ENCODE assay signal across 8 cellular contexts in genomic region chr19:53468628-53469027, GRCh38. TPM values are rescaled to one million over a fixed set of nuclear protein-coding genes. Genes with fewer than 3 reads are reported as not detected.
A peak's percentile ranks its signal among the peaks of the same experiment; 100 is the strongest.
DNase-seq lines count a peak whose midpoint lies in the region; ATAC-seq and TF ChIP-seq lines count a peak whose summit lies in the region.
"Not testable (repeated sequence)": the region's sequence is repeated elsewhere in the genome, so short reads cannot be mapped to it uniquely, and the experiment has no call there.

No MANE protein-coding gene starts in this region.

- in situ Hi-C loops in astrocyte of the cerebellum (cut with HindIII; ENCODE audit: low sequenced_read_pairs): not testable (repeated sequence)

- H3K4me3 Mint-ChIP-seq in activated CD4-positive, alpha-beta T cell treated with anti-CD3 and anti-CD28 coated beads for 36 hours: peak overlapping the region; percentile 80

- H3K79me1 ChIP-seq in trophoblast cell (ENCODE audit: low read length): not testable (repeated sequence)

- H2AFZ ChIP-seq in fibroblast of lung (ENCODE audit: low read length); trophoblast cell (ENCODE audit: insufficient read depth, low read length, poor library complexity): not testable (repeated sequence)

- H3K4me3 ChIP-seq in DOHH2 (ENCODE audit: low read length) (peak overlapping the region; percentile 93), NB4 (ENCODE audit: low read depth, low read length) (peak overlapping the region; percentile 83), astrocyte of the cerebellum (ENCODE audit: low read depth, low read length) (peak overlapping the region; percentile 64), fibroblast of lung (replicated peaks in 1 of 4; ENCODE audit: control extremely low read depth in 1 of 4, insufficient read depth in 1 of 4, low read depth in 3 of 4, low read length in 4 of 4) (peak overlapping the region in 3 of 4 experiments; percentile 52 to 78 (median 77)), lower lobe of right lung (peak overlapping the region; percentile 62), tibial artery (peak overlapping the region; percentile 60 to 83)
- not testable (repeated sequence) for H3K4me3 ChIP-seq in trophoblast cell (ENCODE audit: low read depth, low read length)

- H3K27me3 Mint-ChIP-seq in activated CD4-positive, alpha-beta T cell treated with anti-CD3 and anti-CD28 coated beads for 36 hours: not testable (repeated sequence)

- CTCF ChIA-PET in activated CD4-positive, alpha-beta T cell treated with anti-CD3 and anti-CD28 coated beads for 36 hours (lab: Charles Lee): not testable (repeated sequence)

- H3K79me2 ChIP-seq in DOHH2 (ENCODE audit: control insufficient read depth, low read length); fibroblast of lung (ENCODE audit: control insufficient read depth, insufficient read depth, low read length); trophoblast cell (ENCODE audit: control insufficient read depth, insufficient read depth, low read length, poor library complexity): not testable (repeated sequence)

- peaks cover 44% of the 10 kb centered on the region for H3K36me3 Mint-ChIP-seq in activated CD4-positive, alpha-beta T cell treated with anti-CD3 and anti-CD28 coated beads for 36 hours (ENCODE audit: low read depth)

- H2BK12ac ChIP-seq in trophoblast cell (ENCODE audit: low read length): not testable (repeated sequence)

- not testable (repeated sequence) for H3K23ac ChIP-seq in trophoblast cell (ENCODE audit: low read length)

- DNase-seq in NB4 (ENCODE audit: low read depth); activated CD4-positive, alpha-beta T cell treated with anti-CD3 and anti-CD28 coated beads for 36 hours; astrocyte of the cerebellum (ENCODE audit: low read depth); fibroblast of lung (ENCODE audit: low read depth in 2 of 2); lower lobe of right lung; tibial artery: not testable (repeated sequence)
- DNase-seq in trophoblast cell: peak; percentile 6 to 16

- H3K9me3 ChIP-seq in DOHH2 (ENCODE audit: control insufficient read depth, insufficient read depth, low read length); fibroblast of lung (ENCODE audit: control insufficient read depth, insufficient read depth, low read depth, low read length); lower lobe of right lung; trophoblast cell (ENCODE audit: insufficient read depth, low read depth, low read length); tibial artery: not testable (repeated sequence)

- POLR2A ChIA-PET in activated CD4-positive, alpha-beta T cell treated with anti-CD3 and anti-CD28 coated beads for 36 hours (lab: Charles Lee): not testable (repeated sequence)

- not testable (repeated sequence) for H3K27me3 ChIP-seq in DOHH2 (ENCODE audit: control insufficient read depth, low read length); fibroblast of lung (ENCODE audit: control insufficient read depth, insufficient read depth, low read length); lower lobe of right lung (ENCODE audit: low read depth); trophoblast cell (ENCODE audit: insufficient read depth, low read length); tibial artery

- H2AK5ac ChIP-seq in trophoblast cell (ENCODE audit: low read length): not testable (repeated sequence)

- not testable (repeated sequence) for H4K8ac ChIP-seq in trophoblast cell (ENCODE audit: low read depth, low read length)

- not testable (repeated sequence) for H4K20me1 ChIP-seq in DOHH2 (ENCODE audit: control insufficient read depth, insufficient read depth, low read depth, low read length); fibroblast of lung (ENCODE audit: control insufficient read depth, extremely low read depth, insufficient read depth, low read length)

- H3K18ac ChIP-seq in trophoblast cell (ENCODE audit: low read length): not testable (repeated sequence)

- H3K14ac ChIP-seq in trophoblast cell (ENCODE audit: low read length): not testable (repeated sequence)

- not testable (repeated sequence) for H3F3A ChIP-seq in DOHH2 (ENCODE audit: control insufficient read depth, insufficient read depth)

- not testable (repeated sequence) for H3K27ac ChIP-seq in DOHH2 (ENCODE audit: low read depth, low read length); fibroblast of lung (ENCODE audit: insufficient read depth, low read length); lower lobe of right lung; tibial artery
- peak overlapping the region; percentile 85 for H3K27ac ChIP-seq in trophoblast cell (ENCODE audit: low read depth, low read length)

- not testable (repeated sequence) for H3K4me1 ChIP-seq in DOHH2 (ENCODE audit: control insufficient read depth, low read length); fibroblast of lung (ENCODE audit: control insufficient read depth, extremely low read depth, insufficient read depth, low read length); lower lobe of right lung; trophoblast cell (ENCODE audit: control insufficient read depth in 1 of 2, insufficient read depth in 2 of 2, low read length in 2 of 2)
- peaks cover 0 to 22% (median 6%) of the 10 kb centered on the region in 4 donors for H3K4me1 ChIP-seq in tibial artery

- intact Hi-C loops in activated CD4-positive, alpha-beta T cell treated with anti-CD3 and anti-CD28 coated beads for 36 hours (cut with DNase I, micrococcal nuclease): loop anchor here (5.0 kb wide), 2 partner anchors 54 to 546 kb away; partner anchors contain the start of gene ZNF888 (in 1 of the 2)
- intact Hi-C loops in lower lobe of right lung (cut with DNase I): not testable (repeated sequence)
- intact Hi-C loops in tibial artery (cut with DNase I; ENCODE audit: low total_unique reads): loop anchor here (10.0 kb wide), 1 partner anchor 46 kb away; no protein-coding TSS in a partner anchor

- no CpG with 5 or more reads among the region's 8 CpGs for WGBS in trophoblast cell (ENCODE audit: extremely low coverage, insufficient coverage, insufficient read length)

- H3K9me2 ChIP-seq in DOHH2 (replicated peaks; ENCODE audit: control insufficient read depth, low read length): not testable (repeated sequence)

- peak overlapping the region; percentile 32 for H4K91ac ChIP-seq in trophoblast cell (ENCODE audit: low read depth, low read length)

- not testable (repeated sequence) for ATAC-seq in activated CD4-positive, alpha-beta T cell treated with anti-CD3 and anti-CD28 coated beads for 36 hours; lower lobe of right lung

- not testable (repeated sequence) for H3K36me3 ChIP-seq in DOHH2 (ENCODE audit: control insufficient read depth, low read length); fibroblast of lung (ENCODE audit: control insufficient read depth, insufficient read depth, low read length); lower lobe of right lung; trophoblast cell (ENCODE audit: control insufficient read depth in 1 of 2, insufficient read depth in 2 of 2, low read length in 2 of 2)
- peaks cover 0 to 11% (median 8%) of the 10 kb centered on the region in 3 donors for H3K36me3 ChIP-seq in tibial artery

- H3K9me3 Mint-ChIP-seq in activated CD4-positive, alpha-beta T cell treated with anti-CD3 and anti-CD28 coated beads for 36 hours (ENCODE audit: low read depth): peaks cover 21% of the 10 kb centered on the region

- not testable (repeated sequence) for H4K12ac ChIP-seq in trophoblast cell (ENCODE audit: low read depth, low read length)

- H3K4me1 Mint-ChIP-seq in activated CD4-positive, alpha-beta T cell treated with anti-CD3 and anti-CD28 coated beads for 36 hours: peaks cover 20% of the 10 kb centered on the region

- H3K4me2 ChIP-seq in DOHH2 (ENCODE audit: low read length) (peak overlapping the region; percentile 75), fibroblast of lung (ENCODE audit: extremely low read depth, insufficient read depth, low read length) (peak overlapping the region; percentile 75), trophoblast cell (ENCODE audit: low read length) (peak overlapping the region; percentile 69)

- not testable (repeated sequence) for TF ChIP-seq CTCF in DOHH2 (IDR thresholded peaks at IDR 0.05; ENCODE audit: low read depth, low read length, poor library complexity, severe bottlenecking); NB4 (IDR thresholded peaks at IDR 0.05; ENCODE audit: low read depth, low read length); astrocyte of the cerebellum (IDR thresholded peaks at IDR 0.05; ENCODE audit: low read depth, low read length, missing control alignments); fibroblast of lung (conservative IDR thresholded peaks at IDR 0.05 in 1 of 2, IDR thresholded peaks at IDR 0.05 in 1 of 2; ENCODE audit: low read depth in 1 of 2, low read length in 2 of 2); lower lobe of right lung (IDR thresholded peaks at IDR 0.05); tibial artery (IDR thresholded peaks at IDR 0.05)

- H3K27ac Mint-ChIP-seq in activated CD4-positive, alpha-beta T cell treated with anti-CD3 and anti-CD28 coated beads for 36 hours: peak overlapping the region; percentile 47

- H2BK5ac ChIP-seq in trophoblast cell (ENCODE audit: low read depth, low read length, poor library complexity): not testable (repeated sequence)

- not testable (repeated sequence) for TF ChIP-seq POLR2A in NB4 (IDR thresholded peaks at IDR 0.05; ENCODE audit: extremely low read depth, insufficient read length)

- H3K9ac ChIP-seq in fibroblast of lung (ENCODE audit: insufficient read depth, low read length); trophoblast cell (ENCODE audit: low read length): not testable (repeated sequence)

- H3K4ac ChIP-seq in trophoblast cell (ENCODE audit: low read depth, low read length): not testable (repeated sequence)

- H2BK120ac ChIP-seq in trophoblast cell (ENCODE audit: insufficient read depth, low read length, poor library complexity): not testable (repeated sequence)

RNA-seq across cellular contexts. Expression of gene ZNF813, which starts 1.1 kb away (rescaled TPM):
- 1 to 10 TPM; 5.8 to 7.4 TPM for total RNA-seq in activated CD4-positive, alpha-beta T cell treated with anti-CD3 and anti-CD28 coated beads for 36 hours
- total RNA-seq in fibroblast of lung (3.6 and 3.9 TPM in 2 replicates), lower lobe of right lung (5.3 TPM)
- polyA plus RNA-seq in fibroblast of lung: 1.4 and 1.8 TPM in 2 replicates
- polyA plus RNA-seq in fibroblast of lung (2012): 1.5 and 1.6 TPM in 2 replicates
- polyA minus RNA-seq in fibroblast of lung (ENCODE audit: low replicate concordance): 0.04 and 0.24 TPM in 2 replicates
- 9.0 and 9.2 TPM in 2 replicates for polyA plus RNA-seq in trophoblast cell (2013)

RNA-seq across cellular contexts. Expression of gene ZNF761, which starts 36.8 kb away (rescaled TPM):
- total RNA-seq in activated CD4-positive, alpha-beta T cell treated with anti-CD3 and anti-CD28 coated beads for 36 hours: 10 to 100 TPM; 10.5 to 11.4 TPM
- 9.2 and 10.7 TPM in 2 replicates for total RNA-seq in fibroblast of lung
- polyA plus RNA-seq in fibroblast of lung: 7.6 and 11.5 TPM in 2 replicates
- polyA plus RNA-seq in fibroblast of lung (2012): 3.8 and 6.0 TPM in 2 replicates
- 1.7 and 3.6 TPM in 2 replicates for polyA minus RNA-seq in fibroblast of lung (ENCODE audit: low replicate concordance)
- 14.7 TPM for total RNA-seq in lower lobe of right lung
- 42.9 and 43.2 TPM in 2 replicates for polyA plus RNA-seq in trophoblast cell (2013)
